Comparison of ENCODE assay signal across 22 cellular contexts in genomic region chr16:84181144-84181915, GRCh38. TPM values are rescaled to one million over a fixed set of nuclear protein-coding genes. Genes with fewer than 3 reads are reported as not detected.
DNase-seq lines count a peak whose midpoint lies in the region; ATAC-seq, FAIRE-seq and TF ChIP-seq lines count a peak whose summit lies in the region.
"Had no signal": no experiment of that assay in that cellular context is flagged by ENCODE, and none has a peak within 500 bp of the region (broad histone marks: within the 10 kb centered on the region; RNA-seq: fewer than 3 reads in every experiment).

No MANE protein-coding gene starts in this region.

- H3K36me3 ChIP-seq in HepG2 (replicated peaks in 1 of 2; ENCODE audit: control insufficient read depth in 1 of 2, insufficient read depth in 2 of 2, low read length in 2 of 2) (peaks cover 25 to 56% of the 10 kb centered on the region in 2 experiments; a peak in 4 of 5 replicates), right lobe of liver (peaks cover 0 to 35% (median 5%) of the 10 kb centered on the region in 4 donors)

- H3K4me1 Mint-ChIP-seq in stimulated activated effector memory CD8-positive, alpha-beta T cell treated with anti-CD3 and anti-CD28 coated beads, Interleukin-12 subunit alpha, Interleukin-12 subunit beta, amount 100 ng/mL, for 72 hours = peaks cover 29% of the 10 kb centered on the region

- in situ Hi-C loops in HepG2 (cut with HindIII; ENCODE audit: extremely low pct_ligation_motif_present, low pct_unique_long_range_greater_than_20kb) = loop anchor here (25.0 kb wide), 1 partner anchor 219 kb away; the partner anchor contains the start of genes NECAB2 and OSGIN1

- ATAC-seq in HepG2 (no peak), right lobe of liver (no peak)
- ATAC-seq in stimulated activated effector memory CD8-positive, alpha-beta T cell treated with anti-CD3 and anti-CD28 coated beads, Interleukin-12 subunit alpha, Interleukin-12 subunit beta, amount 100 ng/mL, for 72 hours = no peak
- ATAC-seq: GM12878 had no signal

- CTCF ChIA-PET in HepG2 (lab: Yijun Ruan, JAX; ENCODE audit: low intra/inter-chr PET ratio, low total read pairs) = no interaction called here

- no TSS peak for BruUV-seq in HepG2 (replicated peaks; lab: Mats Ljungman, UMichigan)

- TF ChIP-seq CTCF in HepG2 (CRISPR knock-in tag; IDR thresholded peaks at IDR 0.05) = no peak
- no peak for TF ChIP-seq CTCF in right lobe of liver (IDR thresholded peaks at IDR 0.05)
- TF ChIP-seq CTCF in coronary artery (IDR thresholded peaks at IDR 0.05) = no peak

- H3K27ac Mint-ChIP-seq in stimulated activated effector memory CD8-positive, alpha-beta T cell treated with anti-CD3 and anti-CD28 coated beads, Interleukin-12 subunit alpha, Interleukin-12 subunit beta, amount 100 ng/mL, for 72 hours = peak overlapping the region; percentile 17
- H3K27ac Mint-ChIP-seq: CD4-positive, CD25-positive, alpha-beta regulatory T cell; H9 had no signal

- H3K4me3 Mint-ChIP-seq in stimulated activated effector memory CD8-positive, alpha-beta T cell treated with anti-CD3 and anti-CD28 coated beads, Interleukin-12 subunit alpha, Interleukin-12 subunit beta, amount 100 ng/mL, for 72 hours = no peak overlapping the region
- H3K4me3 Mint-ChIP-seq: CD4-positive, CD25-positive, alpha-beta regulatory T cell; CD8-positive, alpha-beta memory T cell; H9 had no signal

- no peak overlapping the region for H3K4me2 ChIP-seq in HepG2 (ENCODE audit: low read depth, low read length)

- no peak overlapping the region for H3K9ac ChIP-seq in HepG2 (ENCODE audit: insufficient read depth, low read depth, low read length)

- H3K27ac ChIP-seq in HepG2 (ENCODE audit: extremely low read length, insufficient read depth, low read length) = no peak overlapping the region
- H3K27ac ChIP-seq in right lobe of liver = no peak overlapping the region
- no peak overlapping the region for H3K27ac ChIP-seq in coronary artery

- WGBS in HepG2 (ENCODE audit: low lambda C conversion rate) = 97% methylated on average over 41 of the region's 41 CpGs
- 83% methylated on average over 2 of the region's 41 CpGs for WGBS in right lobe of liver (ENCODE audit: insufficient coverage, low coverage, low lambda C conversion rate, missing lambda C conversion rate)

- DNase-seq in HepG2 (ENCODE audit: low spot score) (no peak), right lobe of liver (no peak), coronary artery (ENCODE audit: low spot score) (peak; percentile 68), T1000 (lab: John Stamatoyannopoulos, UW) (no peak), frontal cortex (ENCODE audit: low spot score in 2 of 2) (no peak), dedifferentiated amniotic fluid mesenchymal stem cell (ENCODE audit: extremely low spot score) (no peak)
- DNase-seq in stimulated activated effector memory CD8-positive, alpha-beta T cell treated with anti-CD3 and anti-CD28 coated beads, Interleukin-12 subunit alpha, Interleukin-12 subunit beta, amount 100 ng/mL, for 72 hours (ENCODE audit: low spot score in 2 of 2) = no peak
- DNase-seq: ACHN; BE2C; C1 segment of cervical spinal cord; CD4-positive, CD25-positive, alpha-beta regulatory T cell; CD8-positive, alpha-beta memory T cell; COR-L47; DMS 273 treated with DMSO at 0.1 percent for 48 hours; DND-41; EL; GOT3; H9 had no signal

- POLR2A ChIA-PET in HepG2 (lab: Yijun Ruan, JAX) = no interaction called here

- H3K36me3 Mint-ChIP-seq in stimulated activated effector memory CD8-positive, alpha-beta T cell treated with anti-CD3 and anti-CD28 coated beads, Interleukin-12 subunit alpha, Interleukin-12 subunit beta, amount 100 ng/mL, for 72 hours = peaks cover 39% of the 10 kb centered on the region

- FAIRE-seq in HepG2 (lab: Jason Lieb, UNC) = no peak
- no peak for FAIRE-seq in frontal cortex (lab: Jason Lieb, UNC)
- FAIRE-seq: A204.1, GM12878 had no signal

- H3K4me3 ChIP-seq in HepG2 (replicated peaks in 1 of 3; ENCODE audit: insufficient read depth in 1 of 3, low read depth in 2 of 3, low read length in 3 of 3) = no peak overlapping the region
- no peak overlapping the region for H3K4me3 ChIP-seq in right lobe of liver
- no peak overlapping the region for H3K4me3 ChIP-seq in coronary artery
- H3K4me3 ChIP-seq: GM12878 had no signal

- TF ChIP-seq EP300 in HepG2 (IDR thresholded peaks at IDR 0.05; ENCODE audit: low read depth in 2 of 2, low read length in 2 of 2) (no peak), HepG2 (CRISPR knock-in tag; IDR thresholded peaks at IDR 0.05; ENCODE audit: borderline replicate concordance) (no peak)

- peaks cover 28% of the 10 kb centered on the region for H3K4me1 ChIP-seq in HepG2 (ENCODE audit: insufficient read depth, low read length)
- H3K4me1 ChIP-seq in right lobe of liver = peaks cover 0 to 21% (median 12%) of the 10 kb centered on the region in 4 donors
- H3K4me1 ChIP-seq: BE2C had no signal

- H3K9me3 ChIP-seq in HepG2 (ENCODE audit: low read length) (no peaks in the 10 kb centered on the region), right lobe of liver (no peaks in the 10 kb centered on the region)
- H3K9me3 ChIP-seq: BE2C had no signal

- no peak overlapping the region for H2AFZ ChIP-seq in HepG2 (ENCODE audit: low read length)

- TF ChIP-seq POLR2A in HepG2 (IDR thresholded peaks at IDR 0.05; ENCODE audit: insufficient read depth in 1 of 2, low read depth in 2 of 2, low read length in 2 of 2) (no peak), right lobe of liver (IDR thresholded peaks at IDR 0.05) (no peak)

- no peaks in the 10 kb centered on the region for H3K27me3 ChIP-seq in HepG2 (ENCODE audit: control insufficient read depth in 1 of 2, insufficient read depth in 2 of 2, low read length in 2 of 2)
- no peaks in the 10 kb centered on the region for H3K27me3 ChIP-seq in right lobe of liver
- H3K27me3 ChIP-seq: BE2C had no signal

- intact Hi-C loops in HepG2 (cut with micrococcal nuclease; ENCODE audit: unreplicated experiment) = no loop called here
- intact Hi-C loops in right lobe of liver (cut with DNase I) = loop anchor here (10.0 kb wide), 1 partner anchor 97 kb away; no protein-coding TSS in a partner anchor

- TF ChIP-seq RAD21 in HepG2 (CRISPR knock-in tag; IDR thresholded peaks at IDR 0.05) = no peak

- peaks cover 20% of the 10 kb centered on the region for H3K79me2 ChIP-seq in HepG2 (ENCODE audit: insufficient read depth, low read length)

- no peaks in the 10 kb centered on the region for H3K9me3 Mint-ChIP-seq in stimulated activated effector memory CD8-positive, alpha-beta T cell treated with anti-CD3 and anti-CD28 coated beads, Interleukin-12 subunit alpha, Interleukin-12 subunit beta, amount 100 ng/mL, for 72 hours
- H3K9me3 Mint-ChIP-seq: CD4-positive, CD25-positive, alpha-beta regulatory T cell; CD8-positive, alpha-beta memory T cell; H9 had no signal

- no peaks in the 10 kb centered on the region for H4K20me1 ChIP-seq in HepG2 (ENCODE audit: insufficient read depth, low read length)

RNA-seq across cellular contexts. Expression of gene TAF1C, which starts 5.5 kb away (rescaled TPM):
- total RNA-seq in HepG2 (2016; rRNA removed; fragmentation: Illumina TruSeq; extraction: Trizol) = 8.3 and 15.6 TPM in 2 replicates
- 9.0 and 11.9 TPM in 2 replicates for total RNA-seq in HepG2 (2016; cell fraction: cytosol; rRNA removed; fragmentation: Illumina TruSeq; extraction: Trizol; ENCODE audit: low read depth)
- total RNA-seq in HepG2 (2016; cell fraction: insoluble cytoplasmic fraction; rRNA removed; fragmentation: Illumina TruSeq; extraction: Trizol) = 5.7 and 17.7 TPM in 2 replicates
- 9.2 and 10.3 TPM in 2 replicates for total RNA-seq in HepG2 (2016; cell fraction: membrane; rRNA removed; fragmentation: Illumina TruSeq; extraction: Trizol)
- total RNA-seq in HepG2 (2016; cell fraction: nucleus; rRNA removed; fragmentation: Illumina TruSeq; extraction: Trizol) = 33.5 and 39.8 TPM in 2 replicates
- polyA plus RNA-seq in HepG2 (2011; rRNA removed) = 20.8 and 25.2 TPM in 2 replicates
- polyA plus RNA-seq in HepG2 (2011; cell fraction: cytosol; rRNA removed) = 6.5 and 8.8 TPM in 2 replicates
- 318 and 424 TPM in 2 replicates for polyA plus RNA-seq in HepG2 (2011; cell fraction: nucleus; rRNA removed)
- polyA plus RNA-seq in HepG2 (2012) = 24.5 and 34.3 TPM in 2 replicates
- polyA plus RNA-seq in HepG2 (2016; cell fraction: cytosol; fragmentation: Illumina TruSeq; extraction: Trizol; ENCODE audit: low read depth) = 1.1 and 1.7 TPM in 2 replicates
- polyA plus RNA-seq in HepG2 (2016; cell fraction: insoluble cytoplasmic fraction; fragmentation: Illumina TruSeq; extraction: Trizol; ENCODE audit: low read depth) = 9.1 and 13.0 TPM in 2 replicates
- 1.9 and 2.6 TPM in 2 replicates for polyA plus RNA-seq in HepG2 (2016; cell fraction: membrane; fragmentation: Illumina TruSeq; extraction: Trizol; ENCODE audit: low read depth)
- 119 and 132 TPM in 2 replicates for polyA plus RNA-seq in HepG2 (2016; cell fraction: nucleus; fragmentation: Illumina TruSeq; extraction: Trizol; ENCODE audit: insufficient read depth, low read depth)
- 40.8 and 57.1 TPM in 2 replicates for polyA minus RNA-seq in HepG2 (2011; rRNA and poly(A)+ RNA removed; ENCODE audit: low replicate concordance)
- 4.0 and 5.1 TPM in 2 replicates for polyA minus RNA-seq in HepG2 (2011; cell fraction: cytosol; rRNA and poly(A)+ RNA removed)
- 62.5 and 75.1 TPM in 2 replicates for polyA minus RNA-seq in HepG2 (2011; cell fraction: nucleus; rRNA and poly(A)+ RNA removed)
- total RNA-seq in right lobe of liver = 10 to 100 TPM; 11.0 to 28.3 (median 19.3) TPM
- 18.8 TPM for total RNA-seq in frontal cortex

RNA-seq across cellular contexts. Expression of gene ADAD2, which starts 9.6 kb away (rescaled TPM):
- not detected in 2 replicates for total RNA-seq in HepG2 (2016; rRNA removed; fragmentation: Illumina TruSeq; extraction: Trizol)
- total RNA-seq in HepG2 (2016; cell fraction: cytosol; rRNA removed; fragmentation: Illumina TruSeq; extraction: Trizol; ENCODE audit: low read depth) = not detected in 2 replicates
- total RNA-seq in HepG2 (2016; cell fraction: insoluble cytoplasmic fraction; rRNA removed; fragmentation: Illumina TruSeq; extraction: Trizol) = not detected in 2 replicates
- total RNA-seq in HepG2 (2016; cell fraction: membrane; rRNA removed; fragmentation: Illumina TruSeq; extraction: Trizol) = not detected in 2 replicates
- not detected in 2 replicates for total RNA-seq in HepG2 (2016; cell fraction: nucleus; rRNA removed; fragmentation: Illumina TruSeq; extraction: Trizol)
- not detected in 2 replicates for polyA plus RNA-seq in HepG2 (2011; rRNA removed)
- 0.03 TPM in 1 of 2 replicates, not detected in the other for polyA plus RNA-seq in HepG2 (2011; cell fraction: cytosol; rRNA removed)
- polyA plus RNA-seq in HepG2 (2011; cell fraction: nucleus; rRNA removed) = not detected in 2 replicates
- not detected in 2 replicates for polyA plus RNA-seq in HepG2 (2012)
- polyA plus RNA-seq in HepG2 (2016; cell fraction: cytosol; fragmentation: Illumina TruSeq; extraction: Trizol; ENCODE audit: low read depth) = not detected in 2 replicates
- polyA plus RNA-seq in HepG2 (2016; cell fraction: insoluble cytoplasmic fraction; fragmentation: Illumina TruSeq; extraction: Trizol; ENCODE audit: low read depth) = not detected in 2 replicates
- not detected in 2 replicates for polyA plus RNA-seq in HepG2 (2016; cell fraction: membrane; fragmentation: Illumina TruSeq; extraction: Trizol; ENCODE audit: low read depth)
- polyA plus RNA-seq in HepG2 (2016; cell fraction: nucleus; fragmentation: Illumina TruSeq; extraction: Trizol; ENCODE audit: insufficient read depth, low read depth) = not detected in 2 replicates
- not detected in 2 replicates for polyA minus RNA-seq in HepG2 (2011; rRNA and poly(A)+ RNA removed; ENCODE audit: low replicate concordance)
- not detected in 2 replicates for polyA minus RNA-seq in HepG2 (2011; cell fraction: cytosol; rRNA and poly(A)+ RNA removed)
- polyA minus RNA-seq in HepG2 (2011; cell fraction: nucleus; rRNA and poly(A)+ RNA removed) = not detected in 2 replicates
- total RNA-seq in right lobe of liver = 1 to 10 TPM in 1 of 6 experiments, under 1 TPM in 1, not detected in 4; 0.87 to 1.0 TPM
- not detected for total RNA-seq in frontal cortex
- total RNA-seq: CD4-positive, CD25-positive, alpha-beta regulatory T cell; G401; HT-29 had no signal
- polyA plus RNA-seq: CD8-positive, alpha-beta memory T cell had no signal

RNA-seq across cellular contexts. Expression of gene DNAAF1, which starts 36.2 kb away (rescaled TPM):
- 0.04 TPM in 1 of 2 replicates, not detected in the other for total RNA-seq in HepG2 (2016; rRNA removed; fragmentation: Illumina TruSeq; extraction: Trizol)
- total RNA-seq in HepG2 (2016; cell fraction: cytosol; rRNA removed; fragmentation: Illumina TruSeq; extraction: Trizol; ENCODE audit: low read depth) = not detected in 2 replicates
- total RNA-seq in HepG2 (2016; cell fraction: insoluble cytoplasmic fraction; rRNA removed; fragmentation: Illumina TruSeq; extraction: Trizol) = 0.09 TPM in 1 of 2 replicates, not detected in the other
- total RNA-seq in HepG2 (2016; cell fraction: membrane; rRNA removed; fragmentation: Illumina TruSeq; extraction: Trizol) = 0.21 and 0.28 TPM in 2 replicates
- total RNA-seq in HepG2 (2016; cell fraction: nucleus; rRNA removed; fragmentation: Illumina TruSeq; extraction: Trizol) = 0.22 and 0.25 TPM in 2 replicates
- polyA plus RNA-seq in HepG2 (2011; rRNA removed) = 0.07 TPM in 1 of 2 replicates, not detected in the other
- polyA plus RNA-seq in HepG2 (2011; cell fraction: cytosol; rRNA removed) = not detected in 2 replicates
- 0.10 and 0.48 TPM in 2 replicates for polyA plus RNA-seq in HepG2 (2011; cell fraction: nucleus; rRNA removed)
- 0.09 TPM in 1 of 2 replicates, not detected in the other for polyA plus RNA-seq in HepG2 (2012)
- polyA plus RNA-seq in HepG2 (2016; cell fraction: cytosol; fragmentation: Illumina TruSeq; extraction: Trizol; ENCODE audit: low read depth) = not detected in 2 replicates
- polyA plus RNA-seq in HepG2 (2016; cell fraction: insoluble cytoplasmic fraction; fragmentation: Illumina TruSeq; extraction: Trizol; ENCODE audit: low read depth) = not detected in 2 replicates
- not detected in 2 replicates for polyA plus RNA-seq in HepG2 (2016; cell fraction: membrane; fragmentation: Illumina TruSeq; extraction: Trizol; ENCODE audit: low read depth)
- 0.35 and 0.44 TPM in 2 replicates for polyA plus RNA-seq in HepG2 (2016; cell fraction: nucleus; fragmentation: Illumina TruSeq; extraction: Trizol; ENCODE audit: insufficient read depth, low read depth)
- polyA minus RNA-seq in HepG2 (2011; rRNA and poly(A)+ RNA removed; ENCODE audit: low replicate concordance) = 0.37 TPM in 1 of 2 replicates, not detected in the other
- not detected in 2 replicates for polyA minus RNA-seq in HepG2 (2011; cell fraction: cytosol; rRNA and poly(A)+ RNA removed)
- polyA minus RNA-seq in HepG2 (2011; cell fraction: nucleus; rRNA and poly(A)+ RNA removed) = 0.37 TPM in 1 of 2 replicates, not detected in the other
- 1 to 10 TPM in 3 of 6 experiments, under 1 TPM in 1, not detected in 2; 0.37 to 5.6 (median 2.1) TPM for total RNA-seq in right lobe of liver
- 0.41 TPM for total RNA-seq in frontal cortex
- total RNA-seq: G401, GM12878, H9 had no signal

RNA-seq across cellular contexts. Expression of gene HSDL1, which starts 36.4 kb away (rescaled TPM):
- total RNA-seq in HepG2 (2016; rRNA removed; fragmentation: Illumina TruSeq; extraction: Trizol) (41.0 and 49.7 TPM in 2 replicates), right lobe of liver (1 to 10 TPM; 4.3 to 8.1 (median 6.2) TPM), frontal cortex (223 TPM)
- 7.8 and 9.0 TPM in 2 replicates for total RNA-seq in HepG2 (2016; cell fraction: cytosol; rRNA removed; fragmentation: Illumina TruSeq; extraction: Trizol; ENCODE audit: low read depth)
- total RNA-seq in HepG2 (2016; cell fraction: insoluble cytoplasmic fraction; rRNA removed; fragmentation: Illumina TruSeq; extraction: Trizol) = 44.0 and 52.4 TPM in 2 replicates
- total RNA-seq in HepG2 (2016; cell fraction: membrane; rRNA removed; fragmentation: Illumina TruSeq; extraction: Trizol) = 24.0 and 24.1 TPM in 2 replicates
- total RNA-seq in HepG2 (2016; cell fraction: nucleus; rRNA removed; fragmentation: Illumina TruSeq; extraction: Trizol) = 44.3 and 51.5 TPM in 2 replicates
- 38.5 and 49.2 TPM in 2 replicates for polyA plus RNA-seq in HepG2 (2011; rRNA removed)
- 16.7 and 25.9 TPM in 2 replicates for polyA plus RNA-seq in HepG2 (2011; cell fraction: cytosol; rRNA removed)
- polyA plus RNA-seq in HepG2 (2011; cell fraction: nucleus; rRNA removed) = 63.7 and 74.4 TPM in 2 replicates
- 37.4 and 44.3 TPM in 2 replicates for polyA plus RNA-seq in HepG2 (2012)
- polyA plus RNA-seq in HepG2 (2016; cell fraction: cytosol; fragmentation: Illumina TruSeq; extraction: Trizol; ENCODE audit: low read depth) = 4.0 and 5.2 TPM in 2 replicates
- 31.8 and 35.8 TPM in 2 replicates for polyA plus RNA-seq in HepG2 (2016; cell fraction: insoluble cytoplasmic fraction; fragmentation: Illumina TruSeq; extraction: Trizol; ENCODE audit: low read depth)
- 9.4 and 9.5 TPM in 2 replicates for polyA plus RNA-seq in HepG2 (2016; cell fraction: membrane; fragmentation: Illumina TruSeq; extraction: Trizol; ENCODE audit: low read depth)
- 82.3 and 86.1 TPM in 2 replicates for polyA plus RNA-seq in HepG2 (2016; cell fraction: nucleus; fragmentation: Illumina TruSeq; extraction: Trizol; ENCODE audit: insufficient read depth, low read depth)
- 16.9 and 31.3 TPM in 2 replicates for polyA minus RNA-seq in HepG2 (2011; rRNA and poly(A)+ RNA removed; ENCODE audit: low replicate concordance)
- polyA minus RNA-seq in HepG2 (2011; cell fraction: cytosol; rRNA and poly(A)+ RNA removed) = 17.4 and 22.4 TPM in 2 replicates
- 37.8 and 49.3 TPM in 2 replicates for polyA minus RNA-seq in HepG2 (2011; cell fraction: nucleus; rRNA and poly(A)+ RNA removed)

RNA-seq across cellular contexts. Expression of gene KCNG4, which starts 58.5 kb away (rescaled TPM):
- total RNA-seq in HepG2 (2016; rRNA removed; fragmentation: Illumina TruSeq; extraction: Trizol) (not detected in 2 replicates), right lobe of liver (not detected), frontal cortex (not detected)
- not detected in 2 replicates for total RNA-seq in HepG2 (2016; cell fraction: cytosol; rRNA removed; fragmentation: Illumina TruSeq; extraction: Trizol; ENCODE audit: low read depth)
- not detected in 2 replicates for total RNA-seq in HepG2 (2016; cell fraction: insoluble cytoplasmic fraction; rRNA removed; fragmentation: Illumina TruSeq; extraction: Trizol)
- total RNA-seq in HepG2 (2016; cell fraction: membrane; rRNA removed; fragmentation: Illumina TruSeq; extraction: Trizol) = not detected in 2 replicates
- not detected in 2 replicates for total RNA-seq in HepG2 (2016; cell fraction: nucleus; rRNA removed; fragmentation: Illumina TruSeq; extraction: Trizol)
- not detected in 2 replicates for polyA plus RNA-seq in HepG2 (2011; rRNA removed)
- polyA plus RNA-seq in HepG2 (2011; cell fraction: cytosol; rRNA removed) = not detected in 2 replicates
- not detected in 2 replicates for polyA plus RNA-seq in HepG2 (2011; cell fraction: nucleus; rRNA removed)
- not detected in 2 replicates for polyA plus RNA-seq in HepG2 (2012)
- polyA plus RNA-seq in HepG2 (2016; cell fraction: cytosol; fragmentation: Illumina TruSeq; extraction: Trizol; ENCODE audit: low read depth) = not detected in 2 replicates
- not detected in 2 replicates for polyA plus RNA-seq in HepG2 (2016; cell fraction: insoluble cytoplasmic fraction; fragmentation: Illumina TruSeq; extraction: Trizol; ENCODE audit: low read depth)
- polyA plus RNA-seq in HepG2 (2016; cell fraction: membrane; fragmentation: Illumina TruSeq; extraction: Trizol; ENCODE audit: low read depth) = not detected in 2 replicates
- not detected in 2 replicates for polyA plus RNA-seq in HepG2 (2016; cell fraction: nucleus; fragmentation: Illumina TruSeq; extraction: Trizol; ENCODE audit: insufficient read depth, low read depth)
- 0.02 TPM in 1 of 2 replicates, not detected in the other for polyA minus RNA-seq in HepG2 (2011; rRNA and poly(A)+ RNA removed; ENCODE audit: low replicate concordance)
- not detected in 2 replicates for polyA minus RNA-seq in HepG2 (2011; cell fraction: cytosol; rRNA and poly(A)+ RNA removed)
- polyA minus RNA-seq in HepG2 (2011; cell fraction: nucleus; rRNA and poly(A)+ RNA removed) = not detected in 2 replicates
- total RNA-seq: CD4-positive, CD25-positive, alpha-beta regulatory T cell; CD8-positive, alpha-beta memory T cell; G401; GM12878; H9; HT-29 had no signal
- polyA plus RNA-seq: CD4-positive, CD25-positive, alpha-beta regulatory T cell; CD8-positive, alpha-beta memory T cell; GM12878 had no signal
